In genomic region chr7:97116308-97116707, GRCh38 we compare ENCODE assay signal across 1 cellular context.
TF ChIP-seq lines count a peak whose summit lies in the region.

No MANE protein-coding gene starts in this region.

TF ChIP-seq in HepG2, 621 proteins besides CTCF, POLR2A, EP300 and RAD21 (continued from another document):
- TF ChIP-seq PHF21A (CRISPR knock-in tag; IDR thresholded peaks at IDR 0.05) = no peak
- no peak for TF ChIP-seq MLLT10 (CRISPR knock-in tag; IDR thresholded peaks at IDR 0.05)
- no peak for TF ChIP-seq ZNF644 (CRISPR knock-in tag; IDR thresholded peaks at IDR 0.05; ENCODE audit: low read depth)
- no peak for TF ChIP-seq TP53 (CRISPR knock-in tag; conservative IDR thresholded peaks at IDR 0.05)
